ENCODE assay signal across 11 cellular contexts in the genomic region with DNA sequence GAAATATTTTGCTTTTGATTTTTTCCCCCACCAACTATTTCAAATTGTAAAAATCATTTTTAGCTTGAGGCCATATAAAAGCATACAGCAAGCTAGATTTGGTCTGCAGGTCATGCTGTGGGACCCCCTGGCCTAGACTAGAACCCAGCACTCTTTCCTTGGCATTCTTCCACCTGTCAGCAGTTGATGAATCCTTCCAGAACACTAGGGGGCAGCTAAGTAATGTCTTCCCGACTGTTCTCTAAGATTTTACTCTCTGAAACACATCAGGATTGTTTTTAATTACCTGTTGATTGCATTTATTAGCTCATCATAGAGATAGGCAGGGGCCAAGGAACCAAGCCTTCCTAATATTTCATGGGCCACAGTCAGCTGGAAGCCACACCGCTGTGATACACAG.
DNase-seq lines count a peak whose midpoint lies in the region; ATAC-seq and TF ChIP-seq lines count a peak whose summit lies in the region.
"Had no signal": no experiment of that assay in that cellular context is flagged by ENCODE, and none has a peak within 500 bp of the region (broad histone marks: within the 10 kb centered on the region; RNA-seq: fewer than 3 reads in every experiment).

No MANE protein-coding gene starts in this region.

- H3K9me3 ChIP-seq in SU-DHL-6 (ENCODE audit: insufficient read depth, low read length) = no peaks in the 10 kb centered on the region
- H3K9me3 ChIP-seq: Peyer's patch had no signal

- POLR2A ChIA-PET in BJ (lab: Charles Lee) = no interaction called here

- no peak overlapping the region for H3K4me3 ChIP-seq in BJ (ENCODE audit: low read depth, low read length)
- H3K4me3 ChIP-seq in SU-DHL-6 (ENCODE audit: insufficient read depth, low read length, poor library complexity, severe bottlenecking) = no peak overlapping the region
- H3K4me3 ChIP-seq: Peyer's patch had no signal

- H3K79me2 ChIP-seq in SU-DHL-6 (ENCODE audit: insufficient read depth, low read length) = no peaks in the 10 kb centered on the region

- no peak overlapping the region for H2AFZ ChIP-seq in SU-DHL-6 (ENCODE audit: low read depth, low read length, severe bottlenecking)

- H3K36me3 ChIP-seq in BJ (ENCODE audit: control insufficient read depth, insufficient read depth, low read length) (no peaks in the 10 kb centered on the region), SU-DHL-6 (ENCODE audit: low read length) (no peaks in the 10 kb centered on the region)
- H3K36me3 ChIP-seq: Peyer's patch had no signal

- H3F3A ChIP-seq in SU-DHL-6 (ENCODE audit: insufficient read depth) = no peaks in the 10 kb centered on the region

- CTCF ChIA-PET in BJ (lab: Yijun Ruan, JAX) = interaction anchor here (0.8 to 2.5 kb wide), 10 partner anchors 9 to 251 kb away, joined by 3 to 13 read pairs (median 4); no protein-coding TSS in a partner anchor

- no peak overlapping the region for H3K27ac ChIP-seq in SU-DHL-6 (ENCODE audit: low read depth, low read length)
- H3K27ac ChIP-seq: Peyer's patch had no signal

- H4K20me1 ChIP-seq in SU-DHL-6 (ENCODE audit: low read depth, low read length) = no peaks in the 10 kb centered on the region

- H3K27me3 ChIP-seq in BJ (ENCODE audit: control insufficient read depth, insufficient read depth, low read length) = 0 out of 2 replicates have a peak, but pooled peaks cover 1% of the 10 kb centered on the region
- H3K27me3 ChIP-seq in SU-DHL-6 (ENCODE audit: low read length) = no peaks in the 10 kb centered on the region
- H3K27me3 ChIP-seq: Peyer's patch had no signal

- no peaks in the 10 kb centered on the region for H3K9me2 ChIP-seq in SU-DHL-6 (replicated peaks; ENCODE audit: insufficient read depth, low read length)

- no peak for ATAC-seq in HG02852 (IDR thresholded peaks at IDR 0.05; ENCODE audit: unreplicated experiment)
- ATAC-seq: activated CD8-positive, alpha-beta T cell treated with anti-CD3 and anti-CD28 coated beads for 36 hours; natural killer cell had no signal

- no peak overlapping the region for H3K9ac ChIP-seq in SU-DHL-6 (ENCODE audit: low read length)

- TF ChIP-seq CTCF in BJ (IDR thresholded peaks at IDR 0.05; ENCODE audit: insufficient read depth, low read depth, low read length) (peak; percentile 50), GM20000 (IDR thresholded peaks at IDR 0.05; ENCODE audit: extremely low read depth, missing control alignments) (peak; percentile 31), SU-DHL-6 (IDR thresholded peaks at IDR 0.05; ENCODE audit: insufficient read depth, low read length, poor library complexity, severe bottlenecking) (peak; percentile 29)

- DNase-seq in BJ (ENCODE audit: low read depth) = no peak
- peak; percentile 19 for DNase-seq in GM20000 (ENCODE audit: low spot score)
- DNase-seq in iris pigment epithelial cell (ENCODE audit: low read depth) = peak; percentile 5
- DNase-seq in NCI-H345 (lab: John Stamatoyannopoulos, UW) = no peak
- no peak for DNase-seq in NCI-H1436 (lab: John Stamatoyannopoulos, UW)
- DNase-seq in activated CD4-positive, CD25-positive, alpha-beta regulatory T cell (lab: John Stamatoyannopoulos, UW) = no peak
- DNase-seq: activated CD8-positive, alpha-beta T cell treated with anti-CD3 and anti-CD28 coated beads for 36 hours; natural killer cell; Peyer's patch had no signal

- H3K4me2 ChIP-seq in SU-DHL-6 (ENCODE audit: low read depth, low read length, poor library complexity, severe bottlenecking) = no peak overlapping the region

Comparison
In these comparisons a context has a peak if more than half of its experiments do, and no peak if none do; other contexts are left out.
1. DNase-seq: peak in GM20000 (single experiment) and iris pigment epithelial cell (single experiment); none in BJ (single experiment), NCI-H345 (single experiment), NCI-H1436 (single experiment) and activated CD4-positive, CD25-positive, alpha-beta regulatory T cell (0 of 4).
2. Peak in every context shown above with its lines, with median percentiles within 50 percentile points of each other: CTCF ChIP-seq.